In the genomic region with DNA sequence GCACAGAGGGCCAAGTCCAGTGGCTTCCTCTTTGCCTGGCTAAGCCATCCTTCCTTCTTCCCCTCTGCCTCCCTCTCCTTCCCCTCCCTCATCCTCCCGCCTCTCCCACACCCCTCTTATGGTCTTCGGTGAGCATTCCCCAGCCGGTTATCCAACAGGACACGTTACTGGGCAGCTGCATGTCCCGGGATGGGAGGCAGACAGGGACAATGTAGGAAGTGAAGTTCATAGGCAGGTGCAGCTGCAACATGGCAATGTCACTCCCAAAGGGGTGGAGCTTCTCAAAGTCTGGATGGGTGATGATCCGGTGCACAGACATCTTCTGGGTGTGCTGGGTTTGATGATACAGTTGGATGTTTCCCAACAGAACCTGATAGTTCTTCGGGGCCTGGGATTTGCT, we compare ENCODE assay signal across 18 cellular contexts.
A peak's percentile ranks its signal among the peaks of the same experiment; 100 is the strongest.
DNase-seq lines count a peak whose midpoint lies in the region; ATAC-seq, FAIRE-seq and TF ChIP-seq lines count a peak whose summit lies in the region.
"Had no signal": no experiment of that assay in that cellular context is flagged by ENCODE, and none has a peak within 500 bp of the region (broad histone marks: within the 10 kb centered on the region; RNA-seq: fewer than 3 reads in every experiment).

No MANE protein-coding gene starts in this region.

- no peak overlapping the region for H3K18ac ChIP-seq in neuronal stem cell (ENCODE audit: low read length)

- DNase-seq in DMS53 (lab: John Stamatoyannopoulos, UW) (peak; percentile 34), DMS53 treated with DMSO at 0.1 percent for 48 hours (lab: John Stamatoyannopoulos, UW; ENCODE audit: unreplicated experiment) (no peak), K562 (ENCODE audit: extremely low read depth in 1 of 4, low spot score in 3 of 4) (no peak), neuronal stem cell (ENCODE audit: low spot score) (no peak), NCI-H2107 treated with DMSO at 0.1 percent for 48 hours (lab: John Stamatoyannopoulos, UW; ENCODE audit: unreplicated experiment) (no peak), amygdala (lab: John Stamatoyannopoulos, UW) (no peak), amniotic stem cell (lab: John Stamatoyannopoulos, UW) (no peak)
- DNase-seq: AML-193; Calu3; CD8-positive, alpha-beta T cell; GM23248; HCEC 1CT; KG1 had no signal

- no peak overlapping the region for H3K4ac ChIP-seq in neuronal stem cell (ENCODE audit: low read length)

- POLR2A ChIA-PET in K562 (lab: Yijun Ruan, JAX), result interaction anchor here (1.0 kb wide), 1 partner anchor 39 kb away, joined by 4 read pairs; no protein-coding TSS in a partner anchor

- TF ChIP-seq CTCF in K562 (IDR thresholded peaks at IDR 0.05 in 2 of 3, conservative IDR thresholded peaks at IDR 0.05 in 1 of 3; ENCODE audit: insufficient read depth in 2 of 3, low read depth in 1 of 3, low read length in 3 of 3), result no peak

- peak overlapping the region; percentile 52 for H3K23ac ChIP-seq in neuronal stem cell (ENCODE audit: low read depth, low read length, poor library complexity)

- ATAC-seq in K562, result no peak
- ATAC-seq: A549; CD8-positive, alpha-beta T cell had no signal

- H3K9me1 ChIP-seq in K562 (ENCODE audit: control insufficient read depth, insufficient read depth, low read length), result no peaks in the 10 kb centered on the region

- no peak overlapping the region for H2BK5ac ChIP-seq in neuronal stem cell (ENCODE audit: low read length)

- no peak for TF ChIP-seq POLR2A in K562 (conservative IDR thresholded peaks at IDR 0.05)

- no peak overlapping the region for H3K27ac ChIP-seq in K562 (ENCODE audit: extremely low read depth, low read depth, low read length)
- H3K27ac ChIP-seq in neuronal stem cell (replicated peaks; ENCODE audit: low read length), result no peak overlapping the region
- H3K27ac ChIP-seq: 22Rv1, A549, GM23248 had no signal

- no TSS peak for BruUV-seq in K562 (replicated peaks; lab: Mats Ljungman, UMichigan)

- H3K4me3 ChIP-seq in K562 (no peak overlapping the region), neuronal stem cell (ENCODE audit: low read length in 2 of 2) (peak overlapping the region in 1 of 2 donors; percentile 47)
- H3K4me3 ChIP-seq: A549, GM23248 had no signal

- CTCF ChIA-PET in K562 (lab: Yijun Ruan, JAX; ENCODE audit: low intra/inter-chr PET ratio), result no interaction called here

- no peak overlapping the region for H3K4me2 ChIP-seq in K562 (ENCODE audit: insufficient read depth, low read length)
- no peak overlapping the region for H3K4me2 ChIP-seq in neuronal stem cell (ENCODE audit: insufficient read depth, low read length, poor library complexity, severe bottlenecking)
- H3K4me2 ChIP-seq: A549 had no signal

- no peak overlapping the region for H2AK5ac ChIP-seq in neuronal stem cell (ENCODE audit: low read depth, low read length)

- H4K91ac ChIP-seq in neuronal stem cell (ENCODE audit: low read depth, low read length, poor library complexity), result no peak overlapping the region

- intact Hi-C loops in K562 (cut with micrococcal nuclease), result no loop called here

- no peak overlapping the region for H2BK120ac ChIP-seq in neuronal stem cell (ENCODE audit: low read depth, low read length)

- no peak overlapping the region for H4K8ac ChIP-seq in neuronal stem cell (ENCODE audit: low read depth, low read length)

- no peak for FAIRE-seq in K562 (lab: Jason Lieb, UNC)
- FAIRE-seq: A549, G401.6, GM18507, HTR-8/SVneo had no signal

- TF ChIP-seq RAD21 in K562 (CRISPR knock-in tag; conservative IDR thresholded peaks at IDR 0.05 in 1 of 2, IDR thresholded peaks at IDR 0.05 in 1 of 2), result no peak

- H3K4me1 ChIP-seq in K562 (replicated peaks in 1 of 2; ENCODE audit: control insufficient read depth in 2 of 2, insufficient read depth in 2 of 2, low read length in 2 of 2) (peaks cover 15 to 17% of the 10 kb centered on the region in 2 experiments; a peak in 3 of 5 replicates), neuronal stem cell (ENCODE audit: control insufficient read depth in 2 of 2, insufficient read depth in 1 of 2, low read depth in 1 of 2, low read length in 2 of 2) (peaks cover 9 to 13% of the 10 kb centered on the region in 2 donors)
- H3K4me1 ChIP-seq: A549 had no signal

- H3K27me3 ChIP-seq in K562 (ENCODE audit: control insufficient read depth in 2 of 2, insufficient read depth in 2 of 2, low read length in 2 of 2), result no peaks in the 10 kb centered on the region
- H3K27me3 ChIP-seq in neuronal stem cell (ENCODE audit: control insufficient read depth in 3 of 3, insufficient read depth in 3 of 3, low read depth in 1 of 3, low read length in 3 of 3), result peaks cover 0 to 6% (median 0%) of the 10 kb centered on the region in 3 experiments

- H3K36me3 ChIP-seq in K562 (ENCODE audit: control insufficient read depth, insufficient read depth, low read length) (no peaks in the 10 kb centered on the region), neuronal stem cell (replicated peaks in 1 of 2; ENCODE audit: control insufficient read depth in 2 of 2, insufficient read depth in 2 of 2, low read length in 2 of 2) (no peaks in the 10 kb centered on the region)

- TF ChIP-seq EP300 in K562 (IDR thresholded peaks at IDR 0.05; ENCODE audit: low read length), result no peak

- H4K20me1 ChIP-seq in K562 (replicated peaks; ENCODE audit: control insufficient read depth, insufficient read depth, low read length), result no peaks in the 10 kb centered on the region

- WGBS in K562 (ENCODE audit: insufficient coverage, low coverage, missing lambda C conversion rate), result 18% methylated on average over 7 of the region's 7 CpGs
- no CpG with 5 or more reads among the region's 7 CpGs for WGBS in neuronal stem cell (ENCODE audit: extremely low coverage in 2 of 2, insufficient read length in 2 of 2, insufficient replicate concordance in 1 of 2), 2 donors

- in situ Hi-C loops in K562 (cut with MboI), result no loop called here

- H2BK15ac ChIP-seq in neuronal stem cell (ENCODE audit: low read length), result no peak overlapping the region

- H2AFZ ChIP-seq in K562 (ENCODE audit: low read depth, low read length), result peak overlapping the region; percentile 57
- H2AFZ ChIP-seq in neuronal stem cell (ENCODE audit: low read length), result no peak overlapping the region
- H2AFZ ChIP-seq: GM23248 had no signal

- H3K14ac ChIP-seq in neuronal stem cell (ENCODE audit: low read length), result peak overlapping the region; percentile 86

- H2BK12ac ChIP-seq in neuronal stem cell (ENCODE audit: low read length), result peak overlapping the region; percentile 77

- H3K79me2 ChIP-seq in K562 (ENCODE audit: control insufficient read depth, insufficient read depth, low read length), result no peaks in the 10 kb centered on the region

- no peaks in the 10 kb centered on the region for H3K79me1 ChIP-seq in neuronal stem cell (ENCODE audit: low read depth, low read length)

- H3K9me3 ChIP-seq in K562 (replicated peaks; ENCODE audit: control insufficient read depth, insufficient read depth, low read depth, low read length), result peaks cover 4% of the 10 kb centered on the region
- H3K9me3 ChIP-seq in neuronal stem cell (replicated peaks in 1 of 2; ENCODE audit: control insufficient read depth in 2 of 2, insufficient read depth in 1 of 2, low read depth in 1 of 2, low read length in 2 of 2), result peaks cover 2 to 5% of the 10 kb centered on the region in 2 donors

- H3K9ac ChIP-seq in K562 (ENCODE audit: insufficient read depth in 1 of 2, low read depth in 2 of 2, low read length in 2 of 2), result no peak overlapping the region; a peak in 1 of 4 replicates
- H3K9ac ChIP-seq in neuronal stem cell (ENCODE audit: low read depth, low read length, poor library complexity), result no peak overlapping the region
- H3K9ac ChIP-seq: GM23248 had no signal

TF ChIP-seq in K562, 482 proteins besides CTCF, POLR2A, EP300 and RAD21 (continues in another document):
- no peak for TF ChIP-seq MIER1 (IDR thresholded peaks at IDR 0.05; ENCODE audit: low read depth)
- TF ChIP-seq CREBBP (IDR thresholded peaks at IDR 0.05; ENCODE audit: low read depth, low read length), result no peak
- TF ChIP-seq, protein P1, sequence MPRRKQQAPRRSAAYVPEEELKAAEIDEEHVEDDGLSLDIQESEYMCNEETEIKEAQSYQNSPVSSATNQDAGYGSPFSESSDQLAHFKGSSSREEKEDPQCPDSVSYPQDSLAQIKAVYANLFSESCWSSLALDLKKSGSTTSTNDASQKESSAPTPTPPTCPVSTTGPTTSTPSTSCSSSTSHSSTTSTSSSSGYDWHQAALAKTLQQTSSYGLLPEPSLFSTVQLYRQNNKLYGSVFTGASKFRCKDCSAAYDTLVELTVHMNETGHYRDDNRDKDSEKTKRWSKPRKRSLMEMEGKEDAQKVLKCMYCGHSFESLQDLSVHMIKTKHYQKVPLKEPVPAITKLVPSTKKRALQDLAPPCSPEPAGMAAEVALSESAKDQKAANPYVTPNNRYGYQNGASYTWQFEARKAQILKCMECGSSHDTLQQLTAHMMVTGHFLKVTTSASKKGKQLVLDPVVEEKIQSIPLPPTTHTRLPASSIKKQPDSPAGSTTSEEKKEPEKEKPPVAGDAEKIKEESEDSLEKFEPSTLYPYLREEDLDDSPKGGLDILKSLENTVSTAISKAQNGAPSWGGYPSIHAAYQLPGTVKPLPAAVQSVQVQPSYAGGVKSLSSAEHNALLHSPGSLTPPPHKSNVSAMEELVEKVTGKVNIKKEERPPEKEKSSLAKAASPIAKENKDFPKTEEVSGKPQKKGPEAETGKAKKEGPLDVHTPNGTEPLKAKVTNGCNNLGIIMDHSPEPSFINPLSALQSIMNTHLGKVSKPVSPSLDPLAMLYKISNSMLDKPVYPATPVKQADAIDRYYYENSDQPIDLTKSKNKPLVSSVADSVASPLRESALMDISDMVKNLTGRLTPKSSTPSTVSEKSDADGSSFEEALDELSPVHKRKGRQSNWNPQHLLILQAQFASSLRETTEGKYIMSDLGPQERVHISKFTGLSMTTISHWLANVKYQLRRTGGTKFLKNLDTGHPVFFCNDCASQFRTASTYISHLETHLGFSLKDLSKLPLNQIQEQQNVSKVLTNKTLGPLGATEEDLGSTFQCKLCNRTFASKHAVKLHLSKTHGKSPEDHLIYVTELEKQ (CRISPR knock-in tag; IDR thresholded peaks at IDR 0.05), result no peak
- no peak for TF ChIP-seq GTF2E2 (tag; IDR thresholded peaks at IDR 0.05)
